ENCODE assay signal across 12 cellular contexts in genomic region chr2:38092196-38092902, GRCh38. TPM values are rescaled to one million over a fixed set of nuclear protein-coding genes. Genes with fewer than 3 reads are reported as not detected.
A peak's percentile ranks its signal among the peaks of the same experiment; 100 is the strongest.
DNase-seq lines count a peak whose midpoint lies in the region; ATAC-seq and TF ChIP-seq lines count a peak whose summit lies in the region.
"Had no signal": no experiment of that assay in that cellular context is flagged by ENCODE, and none has a peak within 500 bp of the region (broad histone marks: within the 10 kb centered on the region; RNA-seq: fewer than 3 reads in every experiment).

No MANE protein-coding gene starts in this region.

- no peak for ATAC-seq in HG03196 (IDR thresholded peaks at IDR 0.05; ENCODE audit: unreplicated experiment)
- no peak for ATAC-seq in activated naive CD4-positive, alpha-beta T cell treated with anti-CD3 and anti-CD28 coated beads, Interleukin-2, amount 50 U/mL, for 72 hours

- no peak overlapping the region for H3K9ac ChIP-seq in stomach smooth muscle (ENCODE audit: low read length in 2 of 2)

- no peaks in the 10 kb centered on the region for H3K27me3 ChIP-seq in stomach smooth muscle (ENCODE audit: control insufficient read depth in 1 of 2, insufficient read depth in 2 of 2, low read length in 2 of 2)

- H3K36me3 ChIP-seq in stomach smooth muscle (ENCODE audit: control insufficient read depth in 2 of 2, insufficient read depth in 2 of 2, low read length in 2 of 2), result no peaks in the 10 kb centered on the region

- no peaks in the 10 kb centered on the region for H3K9me3 Mint-ChIP-seq in activated naive CD4-positive, alpha-beta T cell treated with anti-CD3 and anti-CD28 coated beads, Interleukin-2, amount 50 U/mL, for 72 hours
- H3K9me3 Mint-ChIP-seq: activated B cell treated with CpG ODN at 0.5 μM for 24 hours had no signal

- H3K9me3 ChIP-seq in stomach smooth muscle (ENCODE audit: control insufficient read depth in 2 of 2, low read length in 2 of 2), result no peaks in the 10 kb centered on the region

- no peak for TF ChIP-seq CTCF in astrocyte of the cerebellum (IDR thresholded peaks at IDR 0.05; ENCODE audit: low read depth, low read length, missing control alignments)

- in situ Hi-C loops in astrocyte of the cerebellum (cut with HindIII; ENCODE audit: low sequenced_read_pairs), result no loop called here

- no peak overlapping the region for H3K27ac Mint-ChIP-seq in activated naive CD4-positive, alpha-beta T cell treated with anti-CD3 and anti-CD28 coated beads, Interleukin-2, amount 50 U/mL, for 72 hours
- H3K27ac Mint-ChIP-seq: activated B cell treated with CpG ODN at 0.5 μM for 24 hours had no signal

- H3K4me1 ChIP-seq in stomach smooth muscle (ENCODE audit: control insufficient read depth, insufficient read depth, low read length), result peaks cover 17% of the 10 kb centered on the region

- H3K36me3 Mint-ChIP-seq in activated naive CD4-positive, alpha-beta T cell treated with anti-CD3 and anti-CD28 coated beads, Interleukin-2, amount 50 U/mL, for 72 hours, result peaks cover 0 to 5% of the 10 kb centered on the region in 2 donors

- H3K4me3 ChIP-seq in astrocyte of the cerebellum (ENCODE audit: low read depth, low read length) (no peak overlapping the region), stomach smooth muscle (ENCODE audit: low read length in 2 of 2) (peak overlapping the region in 1 of 2 donors; percentile 35)

- DNase-seq in HS-5 (ENCODE audit: low read depth) (peak; percentile 34), astrocyte of the cerebellum (ENCODE audit: low read depth) (peak; percentile 75), iris pigment epithelial cell (ENCODE audit: low read depth) (peak; percentile 94), NCI-H1417 treated with DMSO at 0.1 percent for 48 hours (lab: John Stamatoyannopoulos, UW) (no peak)
- DNase-seq in stimulated activated CD4-positive, alpha-beta T cell treated with anti-CD3 and anti-CD28 coated beads, Interleukin-1b, Interleukin-23, amount 100 ng/mL, for 48 hours, result no peak
- DNase-seq in activated naive CD4-positive, alpha-beta T cell treated with anti-CD3 and anti-CD28 coated beads, Interleukin-2, amount 50 U/mL, for 72 hours (ENCODE audit: low spot score in 2 of 2), result no peak
- DNase-seq: activated B cell treated with CpG ODN at 0.5 μM for 24 hours; cerebellar nuclear complex; NCI-H748 treated with DMSO at 0.1 percent for 48 hours; stimulated activated CD4-positive, alpha-beta T cell treated with anti-CD3 and anti-CD28 coated beads, Interleukin-4, amount 100 ng/mL, for 4 hours had no signal

- peak overlapping the region; percentile 60 for H3K27ac ChIP-seq in stomach smooth muscle (ENCODE audit: low read length)

RNA-seq across cellular contexts. Expression of gene CYP1B1, which starts 16.4 kb away (rescaled TPM):
- total RNA-seq in activated naive CD4-positive, alpha-beta T cell treated with anti-CD3 and anti-CD28 coated beads, Interleukin-2, amount 50 U/mL, for 72 hours, result 10 to 100 TPM; 40.4 to 41.7 TPM

Comparison
In these comparisons a context has a peak if more than half of its experiments do, and no peak if none do; other contexts are left out.
1. DNase-seq: peak in HS-5 (single experiment), astrocyte of the cerebellum (single experiment) and iris pigment epithelial cell (single experiment); none in stimulated activated CD4-positive, alpha-beta T cell treated with anti-CD3 and anti-CD28 coated beads, Interleukin-1b, Interleukin-23, amount 100 ng/mL, for 48 hours (single experiment), NCI-H1417 treated with DMSO at 0.1 percent for 48 hours (single experiment) and activated naive CD4-positive, alpha-beta T cell treated with anti-CD3 and anti-CD28 coated beads, Interleukin-2, amount 50 U/mL, for 72 hours (0 of 2).